8 cellular contexts compared by ENCODE assay signal in genomic region chr4:138681000-138681604, GRCh38.
DNase-seq lines count a peak whose midpoint lies in the region; ATAC-seq, FAIRE-seq and TF ChIP-seq lines count a peak whose summit lies in the region.

No MANE protein-coding gene starts in this region.

- DNase-seq in Caki2 (ENCODE audit: low read depth) (peak; percentile 50), HTR-8/SVneo (ENCODE audit: insufficient read length, low spot score) (peak; percentile 55), activated T-cell treated with anti-CD3 and anti-CD28 coated beads for 1 hour (ENCODE audit: low read depth) (peak; percentile 73), epithelial cell of proximal tubule (ENCODE audit: low read depth) (no peak)
- DNase-seq in naive thymus-derived CD8-positive, alpha-beta T cell: peak; percentile 12 to 79 (median 58)
- DNase-seq in stimulated activated effector memory CD8-positive, alpha-beta T cell treated with anti-CD3 and anti-CD28 coated beads, Interleukin-12 subunit alpha, Interleukin-12 subunit beta, amount 100 ng/mL, for 72 hours (ENCODE audit: low spot score in 2 of 2): peak; percentile 43 to 77

- H3K4me3 ChIP-seq in OCI-LY1 (ENCODE audit: low read depth, low read length, poor library complexity, severe bottlenecking): no peak overlapping the region
- H3K4me3 ChIP-seq in epithelial cell of proximal tubule (ENCODE audit: low read depth, low read length): no peak overlapping the region

- in situ Hi-C loops in Caki2 (cut with HindIII; ENCODE audit: low pct_unique_long_range_greater_than_20kb, low sequenced_read_pairs): no loop called here

- TF ChIP-seq CTCF in OCI-LY1 (IDR thresholded peaks at IDR 0.05; ENCODE audit: low read length) (peak; percentile 89), epithelial cell of proximal tubule (conservative IDR thresholded peaks at IDR 0.05; ENCODE audit: low read depth, low read length) (peak; percentile 89)

- POLR2A ChIA-PET in naive thymus-derived CD8-positive, alpha-beta T cell (lab: Charles Lee): no interaction called here

- no peaks in the 10 kb centered on the region for H3K36me3 ChIP-seq in OCI-LY1 (ENCODE audit: insufficient read depth, low read length)

- peak; percentile 77 for ATAC-seq in GM21381 (IDR thresholded peaks at IDR 0.05; ENCODE audit: unreplicated experiment)
- no peak for ATAC-seq in naive thymus-derived CD8-positive, alpha-beta T cell
- no peak for ATAC-seq in stimulated activated effector memory CD8-positive, alpha-beta T cell treated with anti-CD3 and anti-CD28 coated beads, Interleukin-12 subunit alpha, Interleukin-12 subunit beta, amount 100 ng/mL, for 72 hours

- no peak overlapping the region for H3K27ac Mint-ChIP-seq in naive thymus-derived CD8-positive, alpha-beta T cell
- H3K27ac Mint-ChIP-seq in stimulated activated effector memory CD8-positive, alpha-beta T cell treated with anti-CD3 and anti-CD28 coated beads, Interleukin-12 subunit alpha, Interleukin-12 subunit beta, amount 100 ng/mL, for 72 hours: no peak overlapping the region

- peaks cover 0 to 2% (median 0%) of the 10 kb centered on the region in 4 donors for H3K4me1 Mint-ChIP-seq in naive thymus-derived CD8-positive, alpha-beta T cell
- H3K4me1 Mint-ChIP-seq in stimulated activated effector memory CD8-positive, alpha-beta T cell treated with anti-CD3 and anti-CD28 coated beads, Interleukin-12 subunit alpha, Interleukin-12 subunit beta, amount 100 ng/mL, for 72 hours: no peaks in the 10 kb centered on the region

- H3K9me3 ChIP-seq in OCI-LY1 (ENCODE audit: low read length): no peaks in the 10 kb centered on the region

- no peaks in the 10 kb centered on the region for H3K9me3 Mint-ChIP-seq in naive thymus-derived CD8-positive, alpha-beta T cell
- no peaks in the 10 kb centered on the region for H3K9me3 Mint-ChIP-seq in stimulated activated effector memory CD8-positive, alpha-beta T cell treated with anti-CD3 and anti-CD28 coated beads, Interleukin-12 subunit alpha, Interleukin-12 subunit beta, amount 100 ng/mL, for 72 hours

- H3K27me3 ChIP-seq in OCI-LY1 (ENCODE audit: insufficient read depth, low read length): 0 out of 2 replicates have a peak, but pooled peaks cover 3% of the 10 kb centered on the region

- no peaks in the 10 kb centered on the region for H3K79me2 ChIP-seq in OCI-LY1 (ENCODE audit: insufficient read depth, low read length)

- H3K27ac ChIP-seq in OCI-LY1 (ENCODE audit: low read depth, low read length, poor library complexity, severe bottlenecking): no peak overlapping the region

- no peak overlapping the region for H3K4me3 Mint-ChIP-seq in naive thymus-derived CD8-positive, alpha-beta T cell
- no peak overlapping the region for H3K4me3 Mint-ChIP-seq in stimulated activated effector memory CD8-positive, alpha-beta T cell treated with anti-CD3 and anti-CD28 coated beads, Interleukin-12 subunit alpha, Interleukin-12 subunit beta, amount 100 ng/mL, for 72 hours

- no peaks in the 10 kb centered on the region for H3K9me2 ChIP-seq in OCI-LY1 (ENCODE audit: low read depth, low read length)

- H3F3A ChIP-seq in OCI-LY1 (ENCODE audit: insufficient read depth, low read length): no peaks in the 10 kb centered on the region

- H3K4me1 ChIP-seq in OCI-LY1 (ENCODE audit: insufficient read depth, low read length, severe bottlenecking): no peaks in the 10 kb centered on the region

- H3K9ac ChIP-seq in OCI-LY1 (ENCODE audit: low read length): no peak overlapping the region

- H3K4me2 ChIP-seq in OCI-LY1 (ENCODE audit: low read length): no peak overlapping the region

- peaks cover 13 to 35% (median 24%) of the 10 kb centered on the region in 5 donors for H3K27me3 Mint-ChIP-seq in naive thymus-derived CD8-positive, alpha-beta T cell

- FAIRE-seq in HTR-8/SVneo (lab: Jason Lieb, UNC): peak; percentile 9

- no peaks in the 10 kb centered on the region for H3K36me3 Mint-ChIP-seq in naive thymus-derived CD8-positive, alpha-beta T cell
- H3K36me3 Mint-ChIP-seq in stimulated activated effector memory CD8-positive, alpha-beta T cell treated with anti-CD3 and anti-CD28 coated beads, Interleukin-12 subunit alpha, Interleukin-12 subunit beta, amount 100 ng/mL, for 72 hours: no peaks in the 10 kb centered on the region

- H4K20me1 ChIP-seq in OCI-LY1 (ENCODE audit: insufficient read depth, low read length): no peaks in the 10 kb centered on the region

- H2AFZ ChIP-seq in OCI-LY1 (ENCODE audit: low read length): no peak overlapping the region
